ENCODE assay signal across 8 cellular contexts in the genomic region with DNA sequence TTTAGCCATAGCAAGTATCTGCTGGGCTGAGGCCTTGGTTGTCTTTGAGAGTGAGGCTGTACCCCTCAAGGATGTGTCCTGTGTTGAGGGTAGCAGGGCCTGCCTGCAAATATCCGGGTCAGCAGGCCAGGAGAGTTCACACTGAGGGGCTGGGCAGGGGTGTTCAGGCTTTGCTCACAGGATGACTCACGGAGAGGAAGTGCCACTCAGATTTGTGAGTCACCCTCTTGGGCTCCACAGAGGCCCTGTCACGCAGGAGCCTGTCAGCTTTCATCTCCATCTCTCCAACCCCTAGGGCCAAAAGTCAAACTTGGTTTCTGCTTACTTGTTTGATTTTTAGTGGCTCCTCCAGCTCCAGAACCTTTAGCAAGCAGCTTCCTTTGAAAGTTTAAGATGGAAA.
DNase-seq lines count a peak whose midpoint lies in the region; ATAC-seq and TF ChIP-seq lines count a peak whose summit lies in the region.

No MANE protein-coding gene starts in this region.

- no peak overlapping the region for H3K27ac ChIP-seq in body of pancreas
- H3K27ac ChIP-seq in mesodermal cell (ENCODE audit: low read depth, low read length, severe bottlenecking) = peak overlapping the region; percentile 86
- no peak overlapping the region for H3K27ac ChIP-seq in upper lobe of right lung

- H3K4me3 ChIP-seq in AG10803 (ENCODE audit: low read length) (no peak overlapping the region), body of pancreas (no peak overlapping the region), mesodermal cell (ENCODE audit: extremely low read depth, insufficient read depth, low read length, poor library complexity, severe bottlenecking) (no peak overlapping the region), upper lobe of right lung (no peak overlapping the region)

- H3K36me3 ChIP-seq in body of pancreas (replicated peaks in 1 of 2; ENCODE audit: insufficient read depth in 1 of 2, low read depth in 2 of 2) (no peaks in the 10 kb centered on the region), mesodermal cell (ENCODE audit: control insufficient read depth, insufficient read depth, low read length) (no peaks in the 10 kb centered on the region), upper lobe of right lung (no peaks in the 10 kb centered on the region)

- H3K4me1 ChIP-seq in body of pancreas = peaks cover 7% of the 10 kb centered on the region
- peaks cover 30% of the 10 kb centered on the region for H3K4me1 ChIP-seq in mesodermal cell (ENCODE audit: control insufficient read depth, insufficient read depth, low read length, poor library complexity, severe bottlenecking)
- peaks cover 8% of the 10 kb centered on the region for H3K4me1 ChIP-seq in upper lobe of right lung

- H3K27me3 ChIP-seq in body of pancreas (no peaks in the 10 kb centered on the region), upper lobe of right lung (no peaks in the 10 kb centered on the region)

- no peak for TF ChIP-seq CTCF in AG10803 (conservative IDR thresholded peaks at IDR 0.05; ENCODE audit: low read length)
- TF ChIP-seq CTCF in body of pancreas (IDR thresholded peaks at IDR 0.05) = no peak
- TF ChIP-seq CTCF in upper lobe of right lung (IDR thresholded peaks at IDR 0.05) = no peak

- peak; percentile 99 for ATAC-seq in HG03159 (IDR thresholded peaks at IDR 0.05; ENCODE audit: unreplicated experiment)
- no peak for ATAC-seq in body of pancreas
- peak; percentile 95 for ATAC-seq in upper lobe of right lung

- 57 to 67% methylated on average over 3 of the region's 3 CpGs for WGBS in body of pancreas, 2 donors
- 17 to 26% methylated on average over 3 of the region's 3 CpGs for WGBS in mesodermal cell (ENCODE audit: insufficient coverage in 2 of 2), 2 experiments

- intact Hi-C loops in body of pancreas (cut with DNase I) = no loop called here
- intact Hi-C loops in upper lobe of right lung (cut with DNase I) = no loop called here

- no peak for TF ChIP-seq POLR2A in body of pancreas (IDR thresholded peaks at IDR 0.05)

- peak; percentile 75 for DNase-seq in AG10803 (ENCODE audit: low read depth)
- peak; percentile 69 for DNase-seq in GM19240 (ENCODE audit: insufficient read length, low spot score)
- peak; percentile 17 for DNase-seq in SKM-1 treated with dmso at 0.1 percent for 144 hours (lab: John Stamatoyannopoulos, UW; ENCODE audit: unreplicated experiment)
- DNase-seq in body of pancreas = peak in 3 of 4 donors; percentile 7 to 61 (median 19)
- DNase-seq in upper lobe of right lung = peak; percentile 70
- no peak for DNase-seq in T-helper 9 cell

- H3K9me3 ChIP-seq in body of pancreas = no peaks in the 10 kb centered on the region
- peaks cover 3% of the 10 kb centered on the region for H3K9me3 ChIP-seq in mesodermal cell (ENCODE audit: control insufficient read depth, low read length)
- no peaks in the 10 kb centered on the region for H3K9me3 ChIP-seq in upper lobe of right lung
